ENCODE assay signal across 15 cellular contexts in genomic region chr19:1668048-1668338, GRCh38. TPM values are rescaled to one million over a fixed set of nuclear protein-coding genes. Genes with fewer than 3 reads are reported as not detected.
A peak's percentile ranks its signal among the peaks of the same experiment; 100 is the strongest.
DNase-seq lines count a peak whose midpoint lies in the region; ATAC-seq and TF ChIP-seq lines count a peak whose summit lies in the region.
"Had no signal": no experiment of that assay in that cellular context is flagged by ENCODE, and none has a peak within 500 bp of the region (broad histone marks: within the 10 kb centered on the region; RNA-seq: fewer than 3 reads in every experiment).

No MANE protein-coding gene starts in this region.

- no peaks in the 10 kb centered on the region for H3K27me3 Mint-ChIP-seq in memory B cell

- peak overlapping the region in 6 of 11 experiments; percentile 7 to 66 (median 54); a peak in 9 of 22 replicates for H3K9ac ChIP-seq in BLaER1 treated with 17β-estradiol and CSF1 and Interleukin-3, amounts not matched to agents 10 nM and 100 nM
- H3K9ac ChIP-seq in SU-DHL-6 (ENCODE audit: low read length), result peak overlapping the region; percentile 66

- H4K20me1 ChIP-seq in BLaER1 treated with 17β-estradiol and CSF1 and Interleukin-3, amounts not matched to agents 10 nM and 100 nM, result peaks cover 0 to 4% (median 0%) of the 10 kb centered on the region in 11 experiments; a peak in 2 of 22 replicates
- no peaks in the 10 kb centered on the region for H4K20me1 ChIP-seq in SU-DHL-6 (ENCODE audit: low read depth, low read length)

- no peaks in the 10 kb centered on the region for H3K36me3 ChIP-seq in BLaER1 treated with 17β-estradiol and CSF1 and Interleukin-3, amounts not matched to agents 10 nM and 100 nM
- H3K36me3 ChIP-seq in SU-DHL-6 (ENCODE audit: low read length), result no peaks in the 10 kb centered on the region
- H3K36me3 ChIP-seq: lower lobe of right lung had no signal

- ATAC-seq in GM18909 (IDR thresholded peaks at IDR 0.05; ENCODE audit: poor library complexity, unreplicated experiment) (peak; percentile 3), memory B cell (ENCODE audit: low read depth) (no peak), foreskin keratinocyte (no peak), esophagus mucosa (no peak), sciatic nerve (no peak)

- TF ChIP-seq CTCF in SU-DHL-6 (IDR thresholded peaks at IDR 0.05; ENCODE audit: insufficient read depth, low read length, poor library complexity, severe bottlenecking), result no peak
- TF ChIP-seq CTCF in foreskin keratinocyte (conservative IDR thresholded peaks at IDR 0.05), result no peak

- H3K4me3 Mint-ChIP-seq in memory B cell, result peak overlapping the region; percentile 92
- H3K4me3 Mint-ChIP-seq: neural crest cell; T-helper 1 cell treated with Interleukin-12 subunit alpha and Interleukin-12 subunit beta and Interleukin-4 antibody, amounts not matched to agents 30 μg/mL and 1 μg/mL, for 36 hours had no signal

- H3F3A ChIP-seq in SU-DHL-6 (ENCODE audit: insufficient read depth), result peaks cover 43% of the 10 kb centered on the region

- no peaks in the 10 kb centered on the region for H3K9me2 ChIP-seq in SU-DHL-6 (replicated peaks; ENCODE audit: insufficient read depth, low read length)

- no peaks in the 10 kb centered on the region for H3K36me3 Mint-ChIP-seq in memory B cell

- peaks cover 42 to 90% (median 79%) of the 10 kb centered on the region in 10 experiments for H3K4me1 ChIP-seq in BLaER1 treated with 17β-estradiol and CSF1 and Interleukin-3, amounts not matched to agents 10 nM and 100 nM
- no peaks in the 10 kb centered on the region for H3K4me1 ChIP-seq in foreskin keratinocyte

- intact Hi-C loops in sciatic nerve (cut with DNase I), result no loop called here

- H3K79me2 ChIP-seq in SU-DHL-6 (ENCODE audit: insufficient read depth, low read length), result no peaks in the 10 kb centered on the region

- no peaks in the 10 kb centered on the region for H3K9me3 Mint-ChIP-seq in memory B cell
- H3K9me3 Mint-ChIP-seq: endodermal cell; neural crest cell; T-helper 1 cell treated with Interleukin-12 subunit alpha and Interleukin-12 subunit beta and Interleukin-4 antibody, amounts not matched to agents 30 μg/mL and 1 μg/mL, for 36 hours had no signal

- H3K9me3 ChIP-seq in BLaER1 treated with 17β-estradiol and CSF1 and Interleukin-3, amounts not matched to agents 10 nM and 100 nM (replicated peaks in 1 of 11), result no peaks in the 10 kb centered on the region
- H3K9me3 ChIP-seq in SU-DHL-6 (ENCODE audit: insufficient read depth, low read length), result no peaks in the 10 kb centered on the region
- H3K9me3 ChIP-seq: lower lobe of right lung had no signal

- peaks cover 39% of the 10 kb centered on the region for H3K4me1 Mint-ChIP-seq in memory B cell

- H3K4me3 ChIP-seq in BLaER1 treated with 17β-estradiol and CSF1 and Interleukin-3, amounts not matched to agents 10 nM and 100 nM, result peak overlapping the region in 2 of 10 experiments; percentile 43 to 53; a peak in 3 of 20 replicates
- peak overlapping the region; percentile 40 for H3K4me3 ChIP-seq in SU-DHL-6 (ENCODE audit: insufficient read depth, low read length, poor library complexity, severe bottlenecking)
- H3K4me3 ChIP-seq: lower lobe of right lung had no signal

- peaks cover 0 to 28% (median 0%) of the 10 kb centered on the region in 11 experiments; a peak in 7 of 22 replicates for H3K27me3 ChIP-seq in BLaER1 treated with 17β-estradiol and CSF1 and Interleukin-3, amounts not matched to agents 10 nM and 100 nM
- H3K27me3 ChIP-seq in SU-DHL-6 (ENCODE audit: low read length), result no peaks in the 10 kb centered on the region
- H3K27me3 ChIP-seq in foreskin keratinocyte, result peaks cover 46% of the 10 kb centered on the region

- peak overlapping the region; percentile 70 to 96 (median 87) for H3K4me2 ChIP-seq in BLaER1 treated with 17β-estradiol and CSF1 and Interleukin-3, amounts not matched to agents 10 nM and 100 nM
- peak overlapping the region; percentile 93 for H3K4me2 ChIP-seq in SU-DHL-6 (ENCODE audit: low read depth, low read length, poor library complexity, severe bottlenecking)

- H2AFZ ChIP-seq in SU-DHL-6 (ENCODE audit: low read depth, low read length, severe bottlenecking), result no peak overlapping the region

- H3K27ac Mint-ChIP-seq in memory B cell, result peak overlapping the region; percentile 84
- H3K27ac Mint-ChIP-seq: endodermal cell; T-helper 1 cell treated with Interleukin-12 subunit alpha and Interleukin-12 subunit beta and Interleukin-4 antibody, amounts not matched to agents 30 μg/mL and 1 μg/mL, for 36 hours had no signal

- DNase-seq in memory B cell (ENCODE audit: low spot score in 2 of 2) (no peak), UCSD-AML1 (lab: John Stamatoyannopoulos, UW; ENCODE audit: unreplicated experiment) (no peak), foreskin keratinocyte (no peak), sciatic nerve (ENCODE audit: low spot score) (no peak)
- DNase-seq: activated CD8-positive, alpha-beta memory T cell treated with anti-CD3 and anti-CD28 coated beads, Interleukin-2, amount 50 U/mL, for 48 hours; central memory CD4-positive, alpha-beta T cell; NCI-H2081 treated with DMSO at 0.1 percent for 48 hours had no signal

- H3K27ac ChIP-seq in BLaER1 treated with 17β-estradiol and CSF1 and Interleukin-3, amounts not matched to agents 10 nM and 100 nM, result peak overlapping the region in 5 of 11 experiments; percentile 12 to 57 (median 40); a peak in 7 of 22 replicates
- H3K27ac ChIP-seq in SU-DHL-6 (ENCODE audit: low read depth, low read length), result peak overlapping the region; percentile 99
- no peak overlapping the region for H3K27ac ChIP-seq in foreskin keratinocyte
- H3K27ac ChIP-seq: lower lobe of right lung had no signal

RNA-seq across cellular contexts. Expression of gene TCF3, which starts 15.6 kb away (rescaled TPM):
- 95.1 and 105 TPM in 2 replicates for total RNA-seq in foreskin keratinocyte
- polyA plus RNA-seq in foreskin keratinocyte, result 87.1 and 89.7 TPM in 2 replicates
- 39.5 TPM for total RNA-seq in esophagus mucosa
- total RNA-seq in sciatic nerve, result 48.7 TPM
